ENCODE assay signal across 20 cellular contexts in the genomic region with DNA sequence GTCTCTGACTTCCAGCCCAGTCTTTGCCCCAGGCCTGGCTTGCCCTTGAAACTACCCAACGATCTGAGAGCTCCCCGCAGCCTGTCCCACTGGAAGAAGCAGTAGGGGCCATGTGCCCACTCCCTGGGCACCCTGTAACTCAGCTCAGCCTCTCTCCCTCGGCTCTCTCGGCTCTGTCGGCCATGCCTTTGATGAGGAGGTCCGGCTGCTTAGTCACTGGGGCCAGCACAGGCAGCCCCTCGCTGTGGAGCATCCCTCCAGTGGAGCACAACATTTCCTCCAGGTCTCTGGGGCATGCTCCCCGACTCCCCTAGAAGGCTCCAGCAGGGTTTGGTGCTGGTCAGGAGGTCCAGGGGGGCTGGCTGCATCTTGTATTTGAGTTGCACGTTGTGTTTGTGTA.
DNase-seq lines count a peak whose midpoint lies in the region; ATAC-seq, FAIRE-seq and TF ChIP-seq lines count a peak whose summit lies in the region.
"Had no signal": no experiment of that assay in that cellular context is flagged by ENCODE, and none has a peak within 500 bp of the region (broad histone marks: within the 10 kb centered on the region; RNA-seq: fewer than 3 reads in every experiment).

No MANE protein-coding gene starts in this region.

- H3K9ac ChIP-seq in BLaER1 (no peak overlapping the region), HCT116 (ENCODE audit: low read length) (no peak overlapping the region), H1 (replicated peaks in 1 of 4; ENCODE audit: extremely low read depth in 1 of 4, low read depth in 3 of 4, low read length in 3 of 4) (no peak overlapping the region)

- H3K4ac ChIP-seq in H1 (replicated peaks; ENCODE audit: insufficient read length, low read depth, low read length), result no peak overlapping the region

- peaks cover 54% of the 10 kb centered on the region for H3K4me1 ChIP-seq in BLaER1
- no peaks in the 10 kb centered on the region for H3K4me1 ChIP-seq in HCT116 (ENCODE audit: control insufficient read depth in 1 of 2, insufficient read depth in 2 of 2, low read length in 2 of 2)
- peaks cover 0 to 3% (median 0%) of the 10 kb centered on the region in 4 experiments; a peak in 1 of 7 replicates for H3K4me1 ChIP-seq in H1 (replicated peaks in 1 of 4; ENCODE audit: control insufficient read depth in 3 of 4, insufficient read depth in 4 of 4, low read length in 3 of 4)
- H3K4me1 ChIP-seq in spleen, result no peaks in the 10 kb centered on the region
- H3K4me1 ChIP-seq: A549 had no signal

- no peak for FAIRE-seq in H1 (lab: Jason Lieb, UNC)
- FAIRE-seq: A549, GM12892, GM18507, HepG2 had no signal

- no peak overlapping the region for H2AK5ac ChIP-seq in H1 (ENCODE audit: low read depth, low read length)

- H3K56ac ChIP-seq in H1 (replicated peaks; ENCODE audit: insufficient read length, low read depth, low read length), result no peak overlapping the region

- no peaks in the 10 kb centered on the region for H3K79me1 ChIP-seq in H1 (ENCODE audit: low read depth, low read length)

- ATAC-seq in HCT116, result no peak
- ATAC-seq: A549, HepG2 had no signal

- H3K27me3 ChIP-seq in BLaER1 (no peaks in the 10 kb centered on the region), HCT116 (ENCODE audit: insufficient read depth, low read length) (peaks cover 24% of the 10 kb centered on the region; the same call in 1 of the 2 replicates), H1 (replicated peaks in 1 of 4; ENCODE audit: control insufficient read depth in 3 of 4, extremely low read depth in 1 of 4, insufficient read depth in 3 of 4, low read length in 3 of 4) (no peaks in the 10 kb centered on the region), spleen (replicated peaks in 1 of 7) (peaks cover 0 to 67% (median 11%) of the 10 kb centered on the region in 7 donors)

- WGBS in H1 (ENCODE audit: extremely low coverage in 1 of 2, insufficient coverage in 1 of 2, insufficient read length in 1 of 2, insufficient replicate concordance in 2 of 2, low coverage in 1 of 2, low lambda C conversion rate in 2 of 2, missing lambda C conversion rate in 1 of 2), 2 experiments, result 92% methylated on average over 9 of the region's 9 CpGs; no CpG with 5 or more reads in 1 of the 2 experiments
- 59 to 77% (median 75%) methylated on average over 8 to 9 of the region's 9 CpGs for WGBS in spleen, 5 donors

- H3K18ac ChIP-seq in H1 (ENCODE audit: extremely low read depth, low read length), result no peak overlapping the region

- no peaks in the 10 kb centered on the region for H3K9me2 ChIP-seq in HCT116 (ENCODE audit: insufficient read depth)

- POLR2A ChIA-PET in HCT116 (lab: Charles Lee), result no interaction called here
- POLR2A ChIA-PET in H1 (lab: Charles Lee; ENCODE audit: partially characterized antibody), result interaction anchor here (1.0 kb wide), 1 partner anchor 13 kb away, joined by 5 read pairs; no protein-coding TSS in a partner anchor

- BruUV-seq in HCT116 (replicated peaks; lab: Mats Ljungman, UMichigan), result no TSS peak

- no peak for TF ChIP-seq EP300 in H1 (IDR thresholded peaks at IDR 0.05; ENCODE audit: borderline replicate concordance in 1 of 2, low read depth in 2 of 2, low read length in 2 of 2)

- TF ChIP-seq POLR2A in HCT116 (IDR thresholded peaks at IDR 0.05; ENCODE audit: borderline replicate concordance, extremely low read depth, insufficient read depth, insufficient read length) (no peak), H1 (IDR thresholded peaks at IDR 0.05; ENCODE audit: control extremely low read depth in 1 of 2, low read depth in 2 of 2, low read length in 2 of 2) (no peak), spleen (IDR thresholded peaks at IDR 0.05) (no peak)

- H3K79me2 ChIP-seq in HCT116 (ENCODE audit: insufficient read depth, low read length) (no peaks in the 10 kb centered on the region), H1 (ENCODE audit: control insufficient read depth in 1 of 2, insufficient read depth in 2 of 2, low read length in 2 of 2) (no peaks in the 10 kb centered on the region)

- H4K91ac ChIP-seq in H1 (replicated peaks; ENCODE audit: insufficient read length, low read length), result no peak overlapping the region

- H3K9me3 ChIP-seq in BLaER1, result no peaks in the 10 kb centered on the region
- no peaks in the 10 kb centered on the region for H3K9me3 ChIP-seq in HCT116 (ENCODE audit: control insufficient read depth in 1 of 2, insufficient read depth in 1 of 2, low read depth in 1 of 2, low read length in 2 of 2)
- no peaks in the 10 kb centered on the region for H3K9me3 ChIP-seq in H1 (ENCODE audit: insufficient read depth in 2 of 2, low read depth in 1 of 2, low read length in 1 of 2)
- no peaks in the 10 kb centered on the region for H3K9me3 ChIP-seq in spleen
- H3K9me3 ChIP-seq: A549 had no signal

- peak overlapping the region; percentile 73; the same call in 1 of the 2 replicates for H4K8ac ChIP-seq in H1 (ENCODE audit: extremely low read depth, insufficient read depth, low read length)

- RAD21 ChIA-PET in HCT116 (lab: Charles Lee; ENCODE audit: low non-redundant PET in 1 of 2, low total read pairs in 2 of 2, uncharacterized antibody in 2 of 2, unreplicated experiment in 2 of 2), result no interaction called here

- TF ChIP-seq CTCF in HCT116 (IDR thresholded peaks at IDR 0.05 in 2 of 3, conservative IDR thresholded peaks at IDR 0.05 in 1 of 3; ENCODE audit: borderline replicate concordance in 1 of 3, insufficient read depth in 1 of 3, low read depth in 2 of 3, low read length in 2 of 3) (no peak), H1 (IDR thresholded peaks at IDR 0.05; ENCODE audit: control extremely low read depth in 1 of 3, insufficient read depth in 1 of 3, low read depth in 1 of 3, low read length in 3 of 3) (no peak), spleen (IDR thresholded peaks at IDR 0.05 in 8 of 11, conservative IDR thresholded peaks at IDR 0.05 in 3 of 11) (no peak)

- DNase-seq in HCT116 (ENCODE audit: low read depth, low spot score), result no peak
- DNase-seq in H1 (ENCODE audit: low read depth in 1 of 2, low spot score in 2 of 2), result no peak
- DNase-seq in spleen, result peak; percentile 47
- no peak for DNase-seq in kidney glomerular epithelial cell (lab: John Stamatoyannopoulos, UW)
- no peak for DNase-seq in NCI-H1092 (lab: John Stamatoyannopoulos, UW)
- no peak for DNase-seq in AML-193 (lab: John Stamatoyannopoulos, UW)
- DNase-seq: C1 segment of cervical spinal cord; CD4-positive, CD25-positive, alpha-beta regulatory T cell; CD8-positive, alpha-beta memory T cell; COR-L47; DMS 273 treated with DMSO at 0.1 percent for 48 hours; GDM1; GOT3; H9 had no signal

- H3K36me3 ChIP-seq in BLaER1, result no peaks in the 10 kb centered on the region
- H3K36me3 ChIP-seq in HCT116 (ENCODE audit: control insufficient read depth in 1 of 2, insufficient read depth in 2 of 2, low read length in 2 of 2), result no peaks in the 10 kb centered on the region
- no peaks in the 10 kb centered on the region for H3K36me3 ChIP-seq in H1 (ENCODE audit: control insufficient read depth in 2 of 4, insufficient read depth in 4 of 4, low read length in 3 of 4)
- H3K36me3 ChIP-seq in spleen, result no peaks in the 10 kb centered on the region

- H2BK15ac ChIP-seq in H1 (ENCODE audit: low read length), result no peak overlapping the region

- H2BK120ac ChIP-seq in H1 (replicated peaks; ENCODE audit: low read depth, low read length), result no peak overlapping the region

- no peak overlapping the region for H2BK12ac ChIP-seq in H1 (ENCODE audit: low read depth, low read length)

- no peak overlapping the region for H3K14ac ChIP-seq in H1 (ENCODE audit: insufficient read length)

- peak overlapping the region; percentile 90 for H3K4me2 ChIP-seq in BLaER1
- no peak overlapping the region for H3K4me2 ChIP-seq in HCT116 (ENCODE audit: low read length)
- H3K4me2 ChIP-seq in H1 (ENCODE audit: insufficient read depth in 1 of 2, low read depth in 2 of 2, low read length in 2 of 2), result no peak overlapping the region
- H3K4me2 ChIP-seq: A549 had no signal

- H3K27ac ChIP-seq in BLaER1, result no peak overlapping the region
- no peak overlapping the region for H3K27ac ChIP-seq in HCT116 (ENCODE audit: low read depth, low read length)
- no peak overlapping the region for H3K27ac ChIP-seq in H1 (ENCODE audit: low read depth, low read length)
- no peak overlapping the region for H3K27ac ChIP-seq in spleen
- H3K27ac ChIP-seq: 22Rv1, A549 had no signal

- TF ChIP-seq RAD21 in HCT116 (IDR thresholded peaks at IDR 0.05; ENCODE audit: low read depth), result no peak
- no peak for TF ChIP-seq RAD21 in H1 (IDR thresholded peaks at IDR 0.05 in 1 of 2, conservative IDR thresholded peaks at IDR 0.05 in 1 of 2; ENCODE audit: low read depth in 2 of 2, low read length in 2 of 2)

- H3K23me2 ChIP-seq in H1 (ENCODE audit: low read depth, low read length), result no peaks in the 10 kb centered on the region

- H4K5ac ChIP-seq in H1 (ENCODE audit: insufficient read length, low read depth, low read length), result no peak overlapping the region

- intact Hi-C loops in HCT116 (cut with micrococcal nuclease) (no loop called here), spleen (cut with DNase I; ENCODE audit: low total_unique reads) (no loop called here)

- no peaks in the 10 kb centered on the region for H4K20me1 ChIP-seq in BLaER1
- H4K20me1 ChIP-seq in HCT116 (ENCODE audit: insufficient read depth), result no peaks in the 10 kb centered on the region
- no peaks in the 10 kb centered on the region for H4K20me1 ChIP-seq in H1 (replicated peaks in 1 of 2; ENCODE audit: control insufficient read depth in 1 of 2, insufficient read depth in 2 of 2, low read length in 2 of 2)

- H2BK20ac ChIP-seq in H1 (ENCODE audit: low read length), result no peak overlapping the region

- CTCF ChIA-PET in HCT116 (lab: Charles Lee) (no interaction called here), H1 (lab: Charles Lee; ENCODE audit: partially characterized antibody) (interaction anchor here (0.7 to 1.4 kb wide), 3 partner anchors 75 to 358 kb away, joined by 3 read pairs; no protein-coding TSS in a partner anchor)

- H3K23ac ChIP-seq in H1 (ENCODE audit: insufficient read length), result no peak overlapping the region

- H2AFZ ChIP-seq in HCT116 (ENCODE audit: low read depth, low read length, poor library complexity, severe bottlenecking) (no peak overlapping the region), H1 (ENCODE audit: low read length) (no peak overlapping the region)

- H2BK5ac ChIP-seq in H1 (ENCODE audit: low read depth, low read length), result no peak overlapping the region

- H3K4me3 ChIP-seq in BLaER1, result no peak overlapping the region
- H3K4me3 ChIP-seq in HCT116 (replicated peaks in 1 of 2; ENCODE audit: low read depth in 1 of 2, low read length in 2 of 2), result no peak overlapping the region
- H3K4me3 ChIP-seq in H1 (ENCODE audit: extremely low read depth in 1 of 4, insufficient read depth in 2 of 4, low read depth in 3 of 4, low read length in 4 of 4), result no peak overlapping the region
- no peak overlapping the region for H3K4me3 ChIP-seq in spleen
- H3K4me3 ChIP-seq: A549 had no signal

TF ChIP-seq in HCT116, 20 proteins besides CTCF, POLR2A, EP300 and RAD21:
- TF ChIP-seq SIN3A (IDR thresholded peaks at IDR 0.05; ENCODE audit: low read depth) (no peak), TCF7L2 (IDR thresholded peaks at IDR 0.05; ENCODE audit: borderline replicate concordance, extremely low read depth, insufficient read depth, insufficient read length) (peak; percentile 19)
